ENCODE assay signal across 17 cellular contexts in the genomic region with DNA sequence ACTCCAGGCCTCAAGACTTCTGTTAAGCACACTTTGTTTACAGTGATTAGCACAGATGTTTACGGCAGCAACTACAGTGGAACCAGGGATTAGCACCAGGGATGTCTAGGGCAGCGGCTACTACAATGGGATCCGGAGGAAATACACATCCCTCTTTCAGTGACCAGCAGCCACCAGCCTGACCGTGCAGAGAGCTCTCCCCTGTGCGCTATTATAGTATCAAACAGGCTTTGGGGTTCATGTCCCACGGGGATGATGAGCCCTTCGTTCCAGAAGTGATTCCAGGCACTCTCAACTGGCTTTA. TPM values are rescaled to one million over a fixed set of nuclear protein-coding genes. Genes with fewer than 3 reads are reported as not detected.
DNase-seq lines count a peak whose midpoint lies in the region; ATAC-seq, FAIRE-seq and TF ChIP-seq lines count a peak whose summit lies in the region.
"Had no signal": no experiment of that assay in that cellular context is flagged by ENCODE, and none has a peak within 500 bp of the region (broad histone marks: within the 10 kb centered on the region; RNA-seq: fewer than 3 reads in every experiment).

No MANE protein-coding gene starts in this region.

- peak overlapping the region; percentile 92 for H3K27ac Mint-ChIP-seq in astrocyte (ENCODE audit: unreplicated experiment)

- H3K4me1 ChIP-seq in astrocyte (ENCODE audit: insufficient read depth, low read length) (peaks cover 44% of the 10 kb centered on the region), iPS-15b (ENCODE audit: control insufficient read depth, insufficient read depth, low read length) (peaks cover 12% of the 10 kb centered on the region), OCI-LY7 (ENCODE audit: insufficient read depth, low read length, poor library complexity, severe bottlenecking) (no peaks in the 10 kb centered on the region)

- H3K27me3 ChIP-seq in astrocyte (ENCODE audit: insufficient read depth, low read length) (no peaks in the 10 kb centered on the region), iPS-15b (ENCODE audit: control insufficient read depth, insufficient read depth, low read length) (no peaks in the 10 kb centered on the region)

- no peaks in the 10 kb centered on the region for H3K27me3 Mint-ChIP-seq in astrocyte (ENCODE audit: low read depth, unreplicated experiment)

- H3K4me1 Mint-ChIP-seq in astrocyte (ENCODE audit: low read depth, unreplicated experiment), result peaks cover 25% of the 10 kb centered on the region

- H2AFZ ChIP-seq in astrocyte (ENCODE audit: low read depth, low read length) (no peak overlapping the region), OCI-LY7 (ENCODE audit: low read length) (no peak overlapping the region)

- TF ChIP-seq CTCF in astrocyte (IDR thresholded peaks at IDR 0.05; ENCODE audit: insufficient read depth, low read depth, low read length), result no peak
- TF ChIP-seq CTCF in OCI-LY7 (conservative IDR thresholded peaks at IDR 0.05; ENCODE audit: low read length), result no peak

- CTCF ChIA-PET in OCI-LY7 (lab: Charles Lee; ENCODE audit: unreplicated experiment), result no interaction called here

- DNase-seq in H4 (ENCODE audit: low spot score), result peak; percentile 71
- no peak for DNase-seq in astrocyte (ENCODE audit: low read depth)
- DNase-seq in sciatic nerve (ENCODE audit: low spot score), result no peak
- DNase-seq in DMS153 treated with DMSO at 0.1 percent for 48 hours (lab: John Stamatoyannopoulos, UW; ENCODE audit: unreplicated experiment), result no peak
- no peak for DNase-seq in NCI-H128 (lab: John Stamatoyannopoulos, UW; ENCODE audit: unreplicated experiment)
- no peak for DNase-seq in OCI-LY7 (ENCODE audit: low spot score)
- DNase-seq: activated effector memory CD4-positive, alpha-beta T cell treated with Interleukin-2 at 50 U/mL for 16 hours; C1 segment of cervical spinal cord; cerebellar nuclear complex; Karpas-422; NCI-H2029; stimulated activated CD4-positive, alpha-beta T cell treated with anti-CD3 and anti-CD28 coated beads, Interleukin-4, amount 100 ng/mL, for 1 hour; stimulated activated naive CD4-positive, alpha-beta T cell treated with Interleukin-2 at 50 U/mL for 16 hours; T-helper 1 cell had no signal

- no peaks in the 10 kb centered on the region for H3K9me3 Mint-ChIP-seq in astrocyte (ENCODE audit: unreplicated experiment)

- BruUV-seq in OCI-LY7 (replicated peaks; lab: Mats Ljungman, UMichigan), result no TSS peak

- H4K20me1 ChIP-seq in astrocyte (ENCODE audit: insufficient read depth, low read length) (no peaks in the 10 kb centered on the region), OCI-LY7 (ENCODE audit: insufficient read depth, low read length) (no peaks in the 10 kb centered on the region)

- H3K4me2 ChIP-seq in astrocyte (ENCODE audit: low read length), result peak overlapping the region; percentile 77
- H3K4me2 ChIP-seq in OCI-LY7 (ENCODE audit: low read length), result no peak overlapping the region

- intact Hi-C loops in sciatic nerve (cut with DNase I), result no loop called here
- intact Hi-C loops in OCI-LY7 (cut with micrococcal nuclease; ENCODE audit: unreplicated experiment), result no loop called here

- POLR2A ChIA-PET in OCI-LY7 (lab: Charles Lee), result no interaction called here

- ATAC-seq in sciatic nerve, result peak; percentile 35
- ATAC-seq in GM21825 (IDR thresholded peaks at IDR 0.05; ENCODE audit: unreplicated experiment), result no peak

- H3K9ac ChIP-seq in astrocyte (ENCODE audit: low read length), result peak overlapping the region; percentile 86
- H3K9ac ChIP-seq in iPS-15b (ENCODE audit: low read depth, low read length), result peak overlapping the region; percentile 56

- peak; percentile 34 for FAIRE-seq in astrocyte (lab: Jason Lieb, UNC)
- FAIRE-seq: GM18507 had no signal

- H3K36me3 ChIP-seq in astrocyte (ENCODE audit: insufficient read depth, low read length), result peaks cover 23% of the 10 kb centered on the region
- H3K36me3 ChIP-seq in iPS-15b (ENCODE audit: control insufficient read depth, insufficient read depth, low read length), result peaks cover 70% of the 10 kb centered on the region
- H3K36me3 ChIP-seq in OCI-LY7 (ENCODE audit: insufficient read depth, low read length), result no peaks in the 10 kb centered on the region

- H3K9me2 ChIP-seq in OCI-LY7 (ENCODE audit: insufficient read depth, low read length), result no peaks in the 10 kb centered on the region

- H3K27ac ChIP-seq in astrocyte (ENCODE audit: low read depth, low read length), result peak overlapping the region; percentile 99
- no peak overlapping the region for H3K27ac ChIP-seq in OCI-LY7 (ENCODE audit: low read depth, low read length, poor library complexity, severe bottlenecking)

- peaks cover 10% of the 10 kb centered on the region for H3K36me3 Mint-ChIP-seq in astrocyte (ENCODE audit: low read depth, unreplicated experiment)

- no peak overlapping the region for H3K4me3 Mint-ChIP-seq in astrocyte (ENCODE audit: unreplicated experiment)

- H3K9me3 ChIP-seq in astrocyte (ENCODE audit: insufficient read depth, low read depth, low read length) (no peaks in the 10 kb centered on the region), iPS-15b (ENCODE audit: control insufficient read depth, insufficient read depth, low read length) (no peaks in the 10 kb centered on the region), OCI-LY7 (ENCODE audit: low read length) (no peaks in the 10 kb centered on the region)

- H3K79me2 ChIP-seq in astrocyte (ENCODE audit: insufficient read depth, low read length) (peaks cover 13% of the 10 kb centered on the region), OCI-LY7 (ENCODE audit: insufficient read depth, low read depth, low read length) (no peaks in the 10 kb centered on the region)

- H3K4me3 ChIP-seq in astrocyte (ENCODE audit: insufficient read depth, low read depth, low read length) (peak overlapping the region; percentile 4), iPS-15b (ENCODE audit: low read depth, low read length) (no peak overlapping the region), OCI-LY7 (ENCODE audit: low read depth, low read length, poor library complexity, severe bottlenecking) (no peak overlapping the region)

RNA-seq across cellular contexts. Expression of a gene that starts 21.5 kb away (rescaled TPM):
- total RNA-seq in H4 (2014; rRNA removed; shearing (Covaris generic)), result 16.4 and 18.8 TPM in 2 replicates
- total RNA-seq in astrocyte (14.6 and 19.0 TPM in 2 replicates), sciatic nerve (39.8 TPM), OCI-LY7 (2022) (not detected in 2 replicates)
- total RNA-seq in OCI-LY7 (2014; rRNA removed; shearing (Covaris generic)), result not detected in 2 replicates

RNA-seq across cellular contexts. Expression of a gene that starts 39.7 kb away (rescaled TPM):
- total RNA-seq in H4 (2014; rRNA removed; shearing (Covaris generic)), result 30.2 and 34.3 TPM in 2 replicates
- 31.6 and 34.0 TPM in 2 replicates for total RNA-seq in astrocyte
- 34.4 TPM for total RNA-seq in sciatic nerve
- total RNA-seq in OCI-LY7 (2014; rRNA removed; shearing (Covaris generic)), result 19.9 and 21.8 TPM in 2 replicates
- 42.1 and 45.7 TPM in 2 replicates for total RNA-seq in OCI-LY7 (2022)

Comparison
In these comparisons a context has a peak if more than half of its experiments do, and no peak if none do; other contexts are left out.
1. RNA of a gene that starts 21.5 kb away (total RNA-seq): 39.8 TPM in sciatic nerve (single experiment), 16.4 to 18.8 TPM in H4 and 14.6 to 19.0 TPM in astrocyte; not detected in OCI-LY7; every median in the first group is over 10 times any median in the second.